8 cellular contexts compared by ENCODE assay signal in genomic region chr2:177618270-177619253, GRCh38.
A peak's percentile ranks its signal among the peaks of the same experiment; 100 is the strongest.
DNase-seq lines count a peak whose midpoint lies in the region; ATAC-seq, FAIRE-seq and TF ChIP-seq lines count a peak whose summit lies in the region.

No MANE protein-coding gene starts in this region.

- H2AFZ ChIP-seq in fibroblast of lung (ENCODE audit: low read length) = peak overlapping the region; percentile 100

- H4K20me1 ChIP-seq in fibroblast of lung (ENCODE audit: control insufficient read depth, extremely low read depth, insufficient read depth, low read length) = no peaks in the 10 kb centered on the region

- DNase-seq in DMS79 (lab: John Stamatoyannopoulos, UW) (peak; percentile 82), KG1 (lab: John Stamatoyannopoulos, UW) (peak; percentile 89), RCC 7860 (ENCODE audit: low spot score) (peak; percentile 73), fibroblast of lung (ENCODE audit: low read depth in 2 of 2) (peak; percentile 84 to 87), naive B cell (peak; percentile 94)
- peak; percentile 79 to 80 for DNase-seq in activated T-helper 1 cell treated with anti-CD3 and anti-CD28 coated beads, Interleukin-2, amount 50 U/mL, for 16 hours (ENCODE audit: low read depth in 1 of 2, low spot score in 1 of 2)
- peak; percentile 81 to 94 for DNase-seq in stimulated activated effector memory CD8-positive, alpha-beta T cell treated with anti-CD3 and anti-CD28 coated beads, Interleukin-12 subunit alpha, Interleukin-12 subunit beta, amount 100 ng/mL, for 72 hours (ENCODE audit: low spot score in 2 of 2)

- peaks cover 4 to 8% (median 7%) of the 10 kb centered on the region in 3 donors for H3K4me1 Mint-ChIP-seq in naive B cell
- H3K4me1 Mint-ChIP-seq in stimulated activated effector memory CD8-positive, alpha-beta T cell treated with anti-CD3 and anti-CD28 coated beads, Interleukin-12 subunit alpha, Interleukin-12 subunit beta, amount 100 ng/mL, for 72 hours = peaks cover 12% of the 10 kb centered on the region

- peak overlapping the region; percentile 79 to 96 (median 91) for H3K4me3 ChIP-seq in fibroblast of lung (replicated peaks in 1 of 4; ENCODE audit: control extremely low read depth in 1 of 4, insufficient read depth in 1 of 4, low read depth in 3 of 4, low read length in 4 of 4)

- H3K27me3 Mint-ChIP-seq in naive B cell = peaks cover 0 to 4% (median 0%) of the 10 kb centered on the region in 3 donors

- FAIRE-seq in RCC 7860 (lab: Jason Lieb, UNC) = no peak

- H3K79me2 ChIP-seq in fibroblast of lung (ENCODE audit: control insufficient read depth, insufficient read depth, low read length) = no peaks in the 10 kb centered on the region

- H3K4me2 ChIP-seq in fibroblast of lung (ENCODE audit: extremely low read depth, insufficient read depth, low read length) = peak overlapping the region; percentile 99

- H3K4me3 Mint-ChIP-seq in naive B cell = peak overlapping the region; percentile 92 to 98 (median 96)
- peak overlapping the region; percentile 89 for H3K4me3 Mint-ChIP-seq in stimulated activated effector memory CD8-positive, alpha-beta T cell treated with anti-CD3 and anti-CD28 coated beads, Interleukin-12 subunit alpha, Interleukin-12 subunit beta, amount 100 ng/mL, for 72 hours

- H3K9me3 Mint-ChIP-seq in naive B cell = no peaks in the 10 kb centered on the region
- no peaks in the 10 kb centered on the region for H3K9me3 Mint-ChIP-seq in stimulated activated effector memory CD8-positive, alpha-beta T cell treated with anti-CD3 and anti-CD28 coated beads, Interleukin-12 subunit alpha, Interleukin-12 subunit beta, amount 100 ng/mL, for 72 hours

- peak overlapping the region; percentile 99 to 100 (median 100) for H3K27ac Mint-ChIP-seq in naive B cell
- H3K27ac Mint-ChIP-seq in stimulated activated effector memory CD8-positive, alpha-beta T cell treated with anti-CD3 and anti-CD28 coated beads, Interleukin-12 subunit alpha, Interleukin-12 subunit beta, amount 100 ng/mL, for 72 hours = peak overlapping the region; percentile 100

- no peaks in the 10 kb centered on the region for H3K9me3 ChIP-seq in fibroblast of lung (ENCODE audit: control insufficient read depth, insufficient read depth, low read depth, low read length)

- H3K36me3 Mint-ChIP-seq in naive B cell = no peaks in the 10 kb centered on the region
- H3K36me3 Mint-ChIP-seq in stimulated activated effector memory CD8-positive, alpha-beta T cell treated with anti-CD3 and anti-CD28 coated beads, Interleukin-12 subunit alpha, Interleukin-12 subunit beta, amount 100 ng/mL, for 72 hours = peaks cover 9% of the 10 kb centered on the region

- H3K4me1 ChIP-seq in fibroblast of lung (ENCODE audit: control insufficient read depth, extremely low read depth, insufficient read depth, low read length) = no peaks in the 10 kb centered on the region

- peak; percentile 97 for ATAC-seq in GM21737 (IDR thresholded peaks at IDR 0.05; ENCODE audit: unreplicated experiment)
- ATAC-seq in naive B cell (ENCODE audit: low read depth in 2 of 2) = peak; percentile 93 to 95
- peak; percentile 98 for ATAC-seq in stimulated activated effector memory CD8-positive, alpha-beta T cell treated with anti-CD3 and anti-CD28 coated beads, Interleukin-12 subunit alpha, Interleukin-12 subunit beta, amount 100 ng/mL, for 72 hours

- no peaks in the 10 kb centered on the region for H3K27me3 ChIP-seq in fibroblast of lung (ENCODE audit: control insufficient read depth, insufficient read depth, low read length)

- no peaks in the 10 kb centered on the region for H3K36me3 ChIP-seq in fibroblast of lung (ENCODE audit: control insufficient read depth, insufficient read depth, low read length)

- TF ChIP-seq CTCF in fibroblast of lung (conservative IDR thresholded peaks at IDR 0.05 in 1 of 2, IDR thresholded peaks at IDR 0.05 in 1 of 2; ENCODE audit: low read depth in 1 of 2, low read length in 2 of 2) = no peak

- H3K9ac ChIP-seq in fibroblast of lung (ENCODE audit: insufficient read depth, low read length) = peak overlapping the region; percentile 99

- peak overlapping the region; percentile 100 for H3K27ac ChIP-seq in fibroblast of lung (ENCODE audit: insufficient read depth, low read length)

Comparison
In these comparisons a context has a peak if more than half of its experiments do, and no peak if none do; other contexts are left out.
1. Peak in every context shown above with its lines: DNase-seq, ATAC-seq, H3K4me3 ChIP-seq and H3K27ac ChIP-seq.